ENCODE assay signal across 8 cellular contexts in the genomic region with DNA sequence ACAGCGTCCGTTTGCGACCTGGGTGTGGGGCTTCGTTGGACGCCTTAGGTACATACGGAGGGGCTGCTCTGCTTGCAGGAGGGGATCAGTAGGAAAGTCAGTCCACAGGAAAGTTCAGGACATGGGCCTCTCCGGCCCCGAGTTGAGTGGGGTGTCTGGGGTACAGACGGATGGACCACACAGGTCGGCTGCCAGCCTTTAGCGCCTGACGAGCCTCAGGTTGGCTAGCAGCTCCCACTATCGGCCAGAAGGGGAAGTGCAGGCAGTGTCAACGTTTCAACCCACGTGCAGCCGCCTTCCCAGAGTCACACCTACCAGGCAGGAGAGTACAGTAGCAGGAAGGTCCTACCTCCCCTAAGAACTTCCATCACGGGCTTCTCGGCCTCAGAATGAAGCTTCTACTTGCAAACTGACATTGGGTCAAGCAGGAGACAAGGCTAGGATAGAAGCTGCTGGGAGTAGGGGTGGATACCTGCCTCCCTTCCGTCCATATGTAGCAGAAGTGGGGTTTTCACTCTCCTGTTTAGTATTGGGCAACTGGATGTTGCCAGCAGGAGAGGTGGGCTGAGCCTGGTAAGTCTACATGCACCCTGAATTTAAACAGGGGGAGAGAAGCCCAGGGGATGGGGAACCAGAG. TPM values are rescaled to one million over a fixed set of nuclear protein-coding genes. Genes with fewer than 3 reads are reported as not detected.
A peak's percentile ranks its signal among the peaks of the same experiment; 100 is the strongest.
DNase-seq lines count a peak whose midpoint lies in the region; ATAC-seq, FAIRE-seq and TF ChIP-seq lines count a peak whose summit lies in the region.

No MANE protein-coding gene starts in this region.

- no peak overlapping the region for H3K27ac ChIP-seq in Peyer's patch
- H3K27ac ChIP-seq in pancreas: no peak overlapping the region

- no peaks in the 10 kb centered on the region for H3K36me3 Mint-ChIP-seq in activated T-helper 2 cell treated with anti-CD3 and anti-CD28 coated beads, Interferon-gamma antibody, Interleukin-2, Interleukin-4, amounts not matched to agents 10 μg/mL and 5 μg/mL and 100 μg/mL, durations not matched to agents 14 hours and 24 hours and 36 hours (ENCODE audit: low read depth)
- H3K36me3 Mint-ChIP-seq in glutamatergic neuron (ENCODE audit: unreplicated experiment): no peaks in the 10 kb centered on the region

- FAIRE-seq in pancreas (lab: Jason Lieb, UNC): no peak

- TF ChIP-seq CTCF in BE2C (IDR thresholded peaks at IDR 0.05; ENCODE audit: low read depth, low read length) (peak; percentile 82), Peyer's patch (IDR thresholded peaks at IDR 0.05) (peak; percentile 53 to 88 (median 84)), glutamatergic neuron (IDR thresholded peaks at IDR 0.05; ENCODE audit: partially characterized antibody, unreplicated experiment) (peak; percentile 99), pancreas (IDR thresholded peaks at IDR 0.05) (peak; percentile 95 to 97 (median 96))

- H3K4me1 Mint-ChIP-seq in activated T-helper 2 cell treated with anti-CD3 and anti-CD28 coated beads, Interferon-gamma antibody, Interleukin-2, Interleukin-4, amounts not matched to agents 10 μg/mL and 5 μg/mL and 100 μg/mL, durations not matched to agents 14 hours and 24 hours and 36 hours (ENCODE audit: low read depth): peaks cover 7% of the 10 kb centered on the region
- H3K4me1 Mint-ChIP-seq in glutamatergic neuron (ENCODE audit: low read depth, unreplicated experiment): no peaks in the 10 kb centered on the region

- H3K36me3 ChIP-seq in BE2C (no peaks in the 10 kb centered on the region), Peyer's patch (no peaks in the 10 kb centered on the region), pancreas (no peaks in the 10 kb centered on the region)

- peaks cover 20% of the 10 kb centered on the region for H3K27me3 Mint-ChIP-seq in activated T-helper 2 cell treated with anti-CD3 and anti-CD28 coated beads, Interferon-gamma antibody, Interleukin-2, Interleukin-4, amounts not matched to agents 10 μg/mL and 5 μg/mL and 100 μg/mL, durations not matched to agents 14 hours and 24 hours and 36 hours (ENCODE audit: low read depth)
- H3K27me3 Mint-ChIP-seq in glutamatergic neuron (ENCODE audit: unreplicated experiment): peaks cover 6% of the 10 kb centered on the region

- no peak overlapping the region for H3K27ac Mint-ChIP-seq in activated T-helper 2 cell treated with anti-CD3 and anti-CD28 coated beads, Interferon-gamma antibody, Interleukin-2, Interleukin-4, amounts not matched to agents 10 μg/mL and 5 μg/mL and 100 μg/mL, durations not matched to agents 14 hours and 24 hours and 36 hours
- H3K27ac Mint-ChIP-seq in glutamatergic neuron (ENCODE audit: unreplicated experiment): no peak overlapping the region

- H3K9me3 ChIP-seq in BE2C (no peaks in the 10 kb centered on the region), Peyer's patch (no peaks in the 10 kb centered on the region), pancreas (no peaks in the 10 kb centered on the region)

- no peak overlapping the region for H3K4me3 Mint-ChIP-seq in activated T-helper 2 cell treated with anti-CD3 and anti-CD28 coated beads, Interferon-gamma antibody, Interleukin-2, Interleukin-4, amounts not matched to agents 10 μg/mL and 5 μg/mL and 100 μg/mL, durations not matched to agents 14 hours and 24 hours and 36 hours (ENCODE audit: low read depth)
- no peak overlapping the region for H3K4me3 Mint-ChIP-seq in glutamatergic neuron (ENCODE audit: unreplicated experiment)

- ATAC-seq in pancreas: peak; percentile 71 to 87 (median 85)

- intact Hi-C loops in activated T-helper 2 cell treated with anti-CD3 and anti-CD28 coated beads, Interferon-gamma antibody, Interleukin-2, Interleukin-4, amounts not matched to agents 10 μg/mL and 5 μg/mL and 100 μg/mL, durations not matched to agents 14 hours and 24 hours and 36 hours (cut with micrococcal nuclease): loop anchor here (1.0 to 10.0 kb wide), 3 partner anchors 130 to 194 kb away; a partner anchor contains a TSS
- intact Hi-C loops in pancreas (cut with DNase I): loop anchor here in 1 of 3 donors (10.0 kb wide), 1 partner anchor 126 kb away; no protein-coding TSS in a partner anchor

- H3K4me1 ChIP-seq in BE2C: no peaks in the 10 kb centered on the region
- H3K4me1 ChIP-seq in Peyer's patch: peaks cover 0 to 19% (median 6%) of the 10 kb centered on the region in 4 donors
- H3K4me1 ChIP-seq in pancreas: peaks cover 5 to 6% (median 6%) of the 10 kb centered on the region in 3 donors

- H3K4me3 ChIP-seq in BE2C (ENCODE audit: low read depth, low read length): no peak overlapping the region
- H3K4me3 ChIP-seq in Peyer's patch: no peak overlapping the region
- no peak overlapping the region for H3K4me3 ChIP-seq in pancreas

- no peak for TF ChIP-seq POLR2A in Peyer's patch (IDR thresholded peaks at IDR 0.05)

- H3K27me3 ChIP-seq in BE2C: no peaks in the 10 kb centered on the region
- H3K27me3 ChIP-seq in Peyer's patch: peaks cover 0 to 12% of the 10 kb centered on the region in 2 donors
- peaks cover 0 to 23% (median 2%) of the 10 kb centered on the region in 4 donors for H3K27me3 ChIP-seq in pancreas

- WGBS in pancreas, 2 donors: 8 to 10% methylated on average over 19 of the region's 19 CpGs

- peak; percentile 60 for DNase-seq in BE2C
- peak; percentile 62 for DNase-seq in GM19238 (ENCODE audit: insufficient read length, low spot score)
- peak; percentile 16 for DNase-seq in HPDE6-E6E7 (ENCODE audit: extremely low spot score)
- DNase-seq in Peyer's patch: peak; percentile 21 to 82 (median 73)
- peak; percentile 58 for DNase-seq in activated T-helper 2 cell treated with anti-CD3 and anti-CD28 coated beads, Interferon-gamma antibody, Interleukin-2, Interleukin-4, amounts not matched to agents 10 μg/mL and 5 μg/mL and 100 μg/mL, durations not matched to agents 14 hours and 24 hours and 36 hours (ENCODE audit: low spot score)
- peak; percentile 80 for DNase-seq in glutamatergic neuron
- peak; percentile 46 to 86 (median 75) for DNase-seq in pancreas
- peak; percentile 75 for DNase-seq in ureter (ENCODE audit: low spot score)

- no peaks in the 10 kb centered on the region for H3K9me3 Mint-ChIP-seq in activated T-helper 2 cell treated with anti-CD3 and anti-CD28 coated beads, Interferon-gamma antibody, Interleukin-2, Interleukin-4, amounts not matched to agents 10 μg/mL and 5 μg/mL and 100 μg/mL, durations not matched to agents 14 hours and 24 hours and 36 hours
- peaks cover 3% of the 10 kb centered on the region for H3K9me3 Mint-ChIP-seq in glutamatergic neuron (ENCODE audit: unreplicated experiment)

RNA-seq across cellular contexts. Expression of a gene that starts 1.8 kb away (rescaled TPM):
- 1.4 TPM for polyA plus RNA-seq in BE2C (2012; ENCODE audit: insufficient read depth, insufficient read length, low read depth)
- under 1 TPM in 1 of 4 donors, not detected in 3; 0.13 TPM for total RNA-seq in Peyer's patch
- not detected in 2 replicates for total RNA-seq in activated T-helper 2 cell treated with anti-CD3 and anti-CD28 coated beads, Interferon-gamma antibody, Interleukin-2, Interleukin-4, amounts not matched to agents 10 μg/mL and 5 μg/mL and 100 μg/mL, durations not matched to agents 14 hours and 24 hours and 36 hours
- 4.8 TPM for total RNA-seq in glutamatergic neuron (ENCODE audit: unreplicated experiment)
- under 1 TPM in 5 of 6 donors, not detected in 1; 0.09 to 0.39 (median 0.28) TPM for total RNA-seq in pancreas
- polyA plus RNA-seq in pancreas: under 1 TPM; 0.07 to 0.19 TPM
- 3.5 TPM for total RNA-seq in ureter

Comparison
In these comparisons a context has a peak if more than half of its experiments do, and no peak if none do; other contexts are left out.
1. DNase-seq: peak in every context shown above with its lines; median percentile 80 in glutamatergic neuron; 75 in pancreas; 75 in ureter; 73 in Peyer's patch; 62 in GM19238; 60 in BE2C; 58 in activated T-helper 2 cell treated with anti-CD3 and anti-CD28 coated beads, Interferon-gamma antibody, Interleukin-2, Interleukin-4, amounts not matched to agents 10 μg/mL and 5 μg/mL and 100 μg/mL, durations not matched to agents 14 hours and 24 hours and 36 hours; 16 in HPDE6-E6E7.